In genomic region chrX:48694776-48695523, GRCh38 we compare ENCODE assay signal across 1 cellular context.
TF ChIP-seq lines count a peak whose summit lies in the region.

No MANE protein-coding gene starts in this region.

TF ChIP-seq in HEK293, 187 proteins besides CTCF, POLR2A, EP300 and RAD21 (continued from another document):
- TF ChIP-seq ZBTB11 (tag by site-specific recombination; conservative IDR thresholded peaks at IDR 0.05; ENCODE audit: low read depth) (no peak), ZNF184 (tag by site-specific recombination; IDR thresholded peaks at IDR 0.05) (no peak), ZNF335 (tag by site-specific recombination; conservative IDR thresholded peaks at IDR 0.05) (peak; percentile 63)
- TF ChIP-seq, protein P1, sequence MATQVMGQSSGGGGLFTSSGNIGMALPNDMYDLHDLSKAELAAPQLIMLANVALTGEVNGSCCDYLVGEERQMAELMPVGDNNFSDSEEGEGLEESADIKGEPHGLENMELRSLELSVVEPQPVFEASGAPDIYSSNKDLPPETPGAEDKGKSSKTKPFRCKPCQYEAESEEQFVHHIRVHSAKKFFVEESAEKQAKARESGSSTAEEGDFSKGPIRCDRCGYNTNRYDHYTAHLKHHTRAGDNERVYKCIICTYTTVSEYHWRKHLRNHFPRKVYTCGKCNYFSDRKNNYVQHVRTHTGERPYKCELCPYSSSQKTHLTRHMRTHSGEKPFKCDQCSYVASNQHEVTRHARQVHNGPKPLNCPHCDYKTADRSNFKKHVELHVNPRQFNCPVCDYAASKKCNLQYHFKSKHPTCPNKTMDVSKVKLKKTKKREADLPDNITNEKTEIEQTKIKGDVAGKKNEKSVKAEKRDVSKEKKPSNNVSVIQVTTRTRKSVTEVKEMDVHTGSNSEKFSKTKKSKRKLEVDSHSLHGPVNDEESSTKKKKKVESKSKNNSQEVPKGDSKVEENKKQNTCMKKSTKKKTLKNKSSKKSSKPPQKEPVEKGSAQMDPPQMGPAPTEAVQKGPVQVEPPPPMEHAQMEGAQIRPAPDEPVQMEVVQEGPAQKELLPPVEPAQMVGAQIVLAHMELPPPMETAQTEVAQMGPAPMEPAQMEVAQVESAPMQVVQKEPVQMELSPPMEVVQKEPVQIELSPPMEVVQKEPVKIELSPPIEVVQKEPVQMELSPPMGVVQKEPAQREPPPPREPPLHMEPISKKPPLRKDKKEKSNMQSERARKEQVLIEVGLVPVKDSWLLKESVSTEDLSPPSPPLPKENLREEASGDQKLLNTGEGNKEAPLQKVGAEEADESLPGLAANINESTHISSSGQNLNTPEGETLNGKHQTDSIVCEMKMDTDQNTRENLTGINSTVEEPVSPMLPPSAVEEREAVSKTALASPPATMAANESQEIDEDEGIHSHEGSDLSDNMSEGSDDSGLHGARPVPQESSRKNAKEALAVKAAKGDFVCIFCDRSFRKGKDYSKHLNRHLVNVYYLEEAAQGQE (tag by site-specific recombination; IDR thresholded peaks at IDR 0.05), result no peak
